Comparison of ENCODE assay signal across 8 cellular contexts in the genomic region with DNA sequence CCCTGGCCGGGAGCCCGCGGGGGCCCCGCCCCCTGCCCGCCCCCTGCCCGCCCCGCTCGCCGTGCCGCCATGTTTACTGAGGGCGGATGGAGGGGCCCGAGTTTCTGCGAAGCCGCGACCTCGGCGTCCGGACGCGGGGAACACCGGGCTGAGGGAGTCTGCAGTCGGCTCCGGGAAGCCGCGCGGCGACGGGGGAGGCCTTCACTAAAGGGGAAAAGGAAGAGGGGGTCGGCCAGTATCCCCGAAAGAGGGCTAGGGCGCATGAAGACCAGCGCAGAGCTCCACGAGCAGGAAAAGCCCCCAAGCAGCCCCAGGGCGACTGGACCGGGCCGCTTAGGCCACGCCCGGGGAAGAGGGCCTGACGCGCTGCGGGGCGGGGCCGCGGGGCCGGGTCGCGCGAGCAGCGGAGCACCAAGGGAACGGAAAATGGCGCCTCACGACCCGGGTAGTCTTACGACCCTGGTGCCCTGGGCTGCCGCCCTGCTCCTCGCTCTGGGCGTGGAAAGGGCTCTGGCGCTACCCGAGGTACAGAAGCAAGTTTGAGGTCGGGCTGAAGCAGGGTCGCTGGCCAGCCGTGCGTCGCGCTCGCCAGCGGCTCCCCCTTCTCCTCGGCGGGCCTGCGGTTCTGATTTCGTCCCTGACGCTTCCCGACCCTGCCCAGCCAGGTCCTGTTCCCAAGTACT. TPM values are rescaled to one million over a fixed set of nuclear protein-coding genes. Genes with fewer than 3 reads are reported as not detected.
DNase-seq lines count a peak whose midpoint lies in the region; ATAC-seq and TF ChIP-seq lines count a peak whose summit lies in the region.

A gene with protein sequence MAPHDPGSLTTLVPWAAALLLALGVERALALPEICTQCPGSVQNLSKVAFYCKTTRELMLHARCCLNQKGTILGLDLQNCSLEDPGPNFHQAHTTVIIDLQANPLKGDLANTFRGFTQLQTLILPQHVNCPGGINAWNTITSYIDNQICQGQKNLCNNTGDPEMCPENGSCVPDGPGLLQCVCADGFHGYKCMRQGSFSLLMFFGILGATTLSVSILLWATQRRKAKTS (plus strand): TSS at position 99 of the 683 bp plus-strand sequence. CDS start 328 bp downstream, at position 427.
Gene SLC5A6 (minus strand): TSS at position 326 of the 683 bp plus-strand sequence. CDS start 4,618 bp downstream, outside the sequence.

- no peaks in the 10 kb centered on the region for H3K9me2 ChIP-seq in OCI-LY1 (ENCODE audit: low read depth, low read length)

- peak within 1 kb of the TSS; percentile 100 for H3K27ac Mint-ChIP-seq in endothelial cell (ENCODE audit: unreplicated experiment)

- H3K4me1 ChIP-seq in OCI-LY1 (ENCODE audit: insufficient read depth, low read length, severe bottlenecking): peaks cover 37% of the 10 kb centered on the region

- peak; percentile 84 for ATAC-seq in GM21528 (IDR thresholded peaks at IDR 0.05; ENCODE audit: low FRiP score, unreplicated experiment)

- no peaks in the 10 kb centered on the region for H3K27me3 ChIP-seq in OCI-LY1 (ENCODE audit: insufficient read depth, low read length)

- H3K27ac ChIP-seq in OCI-LY1 (ENCODE audit: low read depth, low read length, poor library complexity, severe bottlenecking): peak within 1 kb of the TSS; percentile 80

- peak within 1 kb of the TSS; percentile 81 for H3K4me2 ChIP-seq in OCI-LY1 (ENCODE audit: low read length)

- peaks cover 23% of the 10 kb centered on the region for H3K27me3 Mint-ChIP-seq in endothelial cell (ENCODE audit: unreplicated experiment)

- peaks cover 29% of the 10 kb centered on the region for H3K4me1 Mint-ChIP-seq in endothelial cell (ENCODE audit: unreplicated experiment)

- peak within 1 kb of the TSS; percentile 97 for H3K9ac ChIP-seq in OCI-LY1 (ENCODE audit: low read length)

- H3K4me3 Mint-ChIP-seq in endothelial cell (ENCODE audit: unreplicated experiment): peak within 1 kb of the TSS; percentile 99

- peak; percentile 96 for DNase-seq in DMS 273 (lab: John Stamatoyannopoulos, UW; ENCODE audit: unreplicated experiment)
- peak; percentile 90 for DNase-seq in HuH-7.5 (ENCODE audit: low spot score)
- DNase-seq in activated CD8-positive, alpha-beta memory T cell treated with anti-CD3 and anti-CD28 coated beads, Interleukin-2, amount 50 U/mL, for 48 hours: peak; percentile 93
- DNase-seq in endothelial cell (ENCODE audit: low spot score): peak; percentile 90
- peak; percentile 90 for DNase-seq in midbrain (lab: John Stamatoyannopoulos, UW)
- peak; percentile 83 to 86 for DNase-seq in stimulated activated CD8-positive, alpha-beta memory T cell treated with anti-CD3 and anti-CD28 coated beads, Interleukin-15, amount 100 ng/mL, for 48 hours (ENCODE audit: low read depth in 2 of 2)

- H3K79me2 ChIP-seq in OCI-LY1 (ENCODE audit: insufficient read depth, low read length): no peaks in the 10 kb centered on the region

- H2AFZ ChIP-seq in OCI-LY1 (ENCODE audit: low read length): peak within 1 kb of the TSS; percentile 24; the same call in 1 of the 2 replicates

- peaks cover 36% of the 10 kb centered on the region for H3K36me3 Mint-ChIP-seq in endothelial cell (ENCODE audit: low read depth, unreplicated experiment)

- no peaks in the 10 kb centered on the region for H4K20me1 ChIP-seq in OCI-LY1 (ENCODE audit: insufficient read depth, low read length)

- peaks cover 40% of the 10 kb centered on the region for H3K36me3 ChIP-seq in OCI-LY1 (ENCODE audit: insufficient read depth, low read length)

- peak within 1 kb of the TSS; percentile 91 for H3K4me3 ChIP-seq in OCI-LY1 (ENCODE audit: low read depth, low read length, poor library complexity, severe bottlenecking)

- no peaks in the 10 kb centered on the region for H3K9me3 ChIP-seq in OCI-LY1 (ENCODE audit: low read length)

- no peaks in the 10 kb centered on the region for H3K9me3 Mint-ChIP-seq in endothelial cell (ENCODE audit: unreplicated experiment)

- no peaks in the 10 kb centered on the region for H3F3A ChIP-seq in OCI-LY1 (ENCODE audit: insufficient read depth, low read length)

- TF ChIP-seq CTCF in OCI-LY1 (IDR thresholded peaks at IDR 0.05; ENCODE audit: low read length) (no peak), endothelial cell (IDR thresholded peaks at IDR 0.05; ENCODE audit: unreplicated experiment) (no peak)

RNA-seq across cellular contexts. Expression of the first gene that starts in this region (rescaled TPM):
- 89.9 TPM for total RNA-seq in endothelial cell (ENCODE audit: unreplicated experiment)

RNA-seq across cellular contexts. Expression of gene SLC5A6, which starts in this region (rescaled TPM):
- 63.0 TPM for total RNA-seq in endothelial cell (ENCODE audit: unreplicated experiment)

Comparison
In these comparisons a context has a peak if more than half of its experiments do, and no peak if none do; other contexts are left out.
1. Peak in every context shown above with its lines: DNase-seq, ATAC-seq, H3K4me3 ChIP-seq and H3K27ac ChIP-seq.